In the genomic region with DNA sequence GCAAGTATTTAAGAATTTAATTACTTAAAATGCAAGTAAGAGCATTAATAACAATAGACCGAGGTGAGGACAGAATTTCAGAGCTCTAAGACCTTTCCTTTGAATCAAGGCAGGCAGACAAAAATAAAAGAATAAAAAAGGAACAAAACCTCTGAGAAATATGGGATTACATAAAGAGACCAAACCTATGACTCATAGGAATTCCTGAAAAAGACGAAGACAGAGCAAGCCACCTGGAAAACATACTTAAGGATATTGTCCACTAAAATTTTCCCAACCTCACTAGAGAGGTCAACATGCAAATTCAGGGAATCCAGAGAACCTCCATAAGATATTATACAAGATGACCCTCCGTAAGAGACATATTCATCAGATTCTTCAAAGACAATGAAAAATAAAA, we compare ENCODE assay signal across 17 cellular contexts.
"Had no signal": no experiment of that assay in that cellular context is flagged by ENCODE, and none has a peak within 500 bp of the region (broad histone marks: within the 10 kb centered on the region; RNA-seq: fewer than 3 reads in every experiment).

No MANE protein-coding gene starts in this region.

- ATAC-seq: foreskin keratinocyte; natural killer cell treated with Interleukin-12 subunit alpha and Interleukin-12 subunit beta and Interleukin-15 and Interleukin-18, amount 100 ng/mL, for 72 hours; stimulated activated naive B cell treated with anti-CD40 and anti-IgM and Interleukin-4, amounts not matched to agents 10 μg/mL and 1 μg/mL and 100 μg/mL, for 72 hours had no signal

- H3K4me3 Mint-ChIP-seq: activated CD4-positive, alpha-beta T cell treated with anti-CD3 and anti-CD28 coated beads, Interleukin-2, amount 10 ng/mL, durations not matched to agents 7 days and 5 days; activated naive CD8-positive, alpha-beta T cell; natural killer cell treated with Interleukin-12 subunit alpha and Interleukin-12 subunit beta and Interleukin-15 and Interleukin-18, amount 100 ng/mL, for 72 hours; stimulated activated naive B cell treated with anti-CD40 and anti-IgM and Interleukin-4, amounts not matched to agents 10 μg/mL and 1 μg/mL and 100 μg/mL, for 72 hours had no signal

- H3K36me3 ChIP-seq: colonic mucosa, esophagus muscularis mucosa, right atrium auricular region, tibial nerve, uterus had no signal

- H3K4me1 ChIP-seq: colonic mucosa, foreskin keratinocyte, right atrium auricular region, tibial nerve, uterus had no signal

- H3K27me3 ChIP-seq: colonic mucosa, esophagus muscularis mucosa, foreskin keratinocyte, right atrium auricular region, tibial nerve, uterus had no signal

- H3K27me3 Mint-ChIP-seq: activated naive CD8-positive, alpha-beta T cell; stimulated activated naive B cell treated with anti-CD40 and anti-IgM and Interleukin-4, amounts not matched to agents 10 μg/mL and 1 μg/mL and 100 μg/mL, for 72 hours had no signal

- DNase-seq: activated CD4-positive, alpha-beta T cell treated with anti-CD3 and anti-CD28 coated beads, Interleukin-2, amount 10 ng/mL, durations not matched to agents 7 days and 5 days; activated CD8-positive, alpha-beta memory T cell treated with anti-CD3 and anti-CD28 coated beads, Interleukin-2, amount 50 U/mL, for 48 hours; activated gamma-delta T cell treated with Interleukin-2 at 50 U/mL for 16 hours; amygdala; caudate nucleus; colonic mucosa; foreskin keratinocyte; kidney glomerular epithelial cell; stimulated activated CD4-positive, alpha-beta T cell treated with anti-CD3 and anti-CD28 coated beads, Interleukin-4, amount 100 ng/mL, for 1 hour; stimulated activated naive B cell treated with anti-CD40 and anti-IgM and Interleukin-4, amounts not matched to agents 10 μg/mL and 1 μg/mL and 100 μg/mL, for 72 hours; T-helper 9 cell; uterus had no signal

- H3K4me3 ChIP-seq: colonic mucosa, esophagus muscularis mucosa, right atrium auricular region, tibial nerve, uterus had no signal

- H3K9me3 ChIP-seq: colonic mucosa, esophagus muscularis mucosa, right atrium auricular region, tibial nerve, uterus had no signal

- H3K27ac Mint-ChIP-seq: activated CD4-positive, alpha-beta T cell treated with anti-CD3 and anti-CD28 coated beads, Interleukin-2, amount 10 ng/mL, durations not matched to agents 7 days and 5 days; activated naive CD8-positive, alpha-beta T cell; natural killer cell treated with Interleukin-12 subunit alpha and Interleukin-12 subunit beta and Interleukin-15 and Interleukin-18, amount 100 ng/mL, for 72 hours; stimulated activated naive B cell treated with anti-CD40 and anti-IgM and Interleukin-4, amounts not matched to agents 10 μg/mL and 1 μg/mL and 100 μg/mL, for 72 hours had no signal

- H3K36me3 Mint-ChIP-seq: stimulated activated naive B cell treated with anti-CD40 and anti-IgM and Interleukin-4, amounts not matched to agents 10 μg/mL and 1 μg/mL and 100 μg/mL, for 72 hours had no signal

- H3K27ac ChIP-seq: colonic mucosa, esophagus muscularis mucosa, foreskin keratinocyte, right atrium auricular region, tibial nerve, uterus had no signal

- H3K4me1 Mint-ChIP-seq: activated CD4-positive, alpha-beta T cell treated with anti-CD3 and anti-CD28 coated beads, Interleukin-2, amount 10 ng/mL, durations not matched to agents 7 days and 5 days had no signal
